10 cellular contexts compared by ENCODE assay signal in genomic region chr9:134126373-134126772, GRCh38. TPM values are rescaled to one million over a fixed set of nuclear protein-coding genes. Genes with fewer than 3 reads are reported as not detected.
"Had no signal": no experiment of that assay in that cellular context is flagged by ENCODE, and none has a peak within 500 bp of the region (broad histone marks: within the 10 kb centered on the region; RNA-seq: fewer than 3 reads in every experiment).

No MANE protein-coding gene starts in this region.

- H2AFZ ChIP-seq: GM23338 had no signal

- H3K4me2 ChIP-seq: GM23338, KMS-11 had no signal

- H3K4me3 ChIP-seq: GM23338 had no signal

- ATAC-seq: GM23338 had no signal

- DNase-seq: H9, HCEC 1CT, KBM-7 had no signal

- H3K27ac ChIP-seq: HL-60, KMS-11 had no signal

- FAIRE-seq: H1, HepG2 had no signal

- H3K9ac ChIP-seq: KMS-11 had no signal

RNA-seq across cellular contexts. Expression of gene RNU6ATAC, which starts 38.0 kb away (rescaled TPM):
- total RNA-seq: GM23338, HT1080 had no signal
- polyA plus RNA-seq: GM23338, H1, HepG2, IgD-negative memory B cell had no signal
